In the genomic region with DNA sequence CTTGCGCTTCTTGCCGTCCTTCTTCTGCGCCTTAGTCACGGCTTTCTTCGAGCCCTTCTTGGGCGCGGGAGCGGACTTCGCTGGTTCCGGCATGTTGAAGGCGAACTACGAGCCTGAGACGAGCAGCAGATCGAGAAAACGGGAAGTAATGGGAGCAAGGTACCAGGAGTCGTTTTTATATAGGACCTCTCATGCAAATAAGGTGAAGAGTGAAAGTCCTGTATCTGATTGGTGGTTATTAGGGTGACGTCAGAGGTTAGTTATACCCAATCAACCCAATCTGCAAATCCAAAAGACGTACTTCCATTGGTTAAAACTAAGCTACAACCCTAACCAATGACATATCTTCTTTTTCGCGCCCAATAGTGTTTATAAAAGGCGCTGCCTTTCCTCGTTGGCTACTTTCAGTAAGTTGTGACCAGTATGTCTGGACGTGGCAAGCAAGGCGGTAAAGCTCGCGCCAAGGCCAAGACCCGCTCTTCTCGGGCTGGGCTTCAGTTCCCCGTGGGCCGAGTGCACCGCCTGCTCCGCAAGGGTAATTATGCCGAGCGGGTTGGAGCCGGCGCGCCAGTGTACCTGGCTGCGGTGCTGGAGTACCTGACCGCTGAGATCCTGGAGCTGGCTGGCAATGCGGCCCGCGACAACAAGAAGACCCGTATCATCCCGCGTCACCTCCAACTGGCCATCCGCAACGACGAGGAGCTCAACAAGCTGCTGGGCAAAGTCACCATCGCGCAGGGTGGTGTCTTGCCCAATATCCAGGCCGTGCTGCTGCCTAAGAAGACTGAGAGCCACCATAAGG, we compare ENCODE assay signal across 1 cellular context.
TF ChIP-seq lines count a peak whose summit lies in the region.

No MANE protein-coding gene starts in this region.

TF ChIP-seq in HepG2, 621 proteins besides CTCF, POLR2A, EP300 and RAD21 (continued from another document and continues in another):
- TF ChIP-seq, protein P1, sequence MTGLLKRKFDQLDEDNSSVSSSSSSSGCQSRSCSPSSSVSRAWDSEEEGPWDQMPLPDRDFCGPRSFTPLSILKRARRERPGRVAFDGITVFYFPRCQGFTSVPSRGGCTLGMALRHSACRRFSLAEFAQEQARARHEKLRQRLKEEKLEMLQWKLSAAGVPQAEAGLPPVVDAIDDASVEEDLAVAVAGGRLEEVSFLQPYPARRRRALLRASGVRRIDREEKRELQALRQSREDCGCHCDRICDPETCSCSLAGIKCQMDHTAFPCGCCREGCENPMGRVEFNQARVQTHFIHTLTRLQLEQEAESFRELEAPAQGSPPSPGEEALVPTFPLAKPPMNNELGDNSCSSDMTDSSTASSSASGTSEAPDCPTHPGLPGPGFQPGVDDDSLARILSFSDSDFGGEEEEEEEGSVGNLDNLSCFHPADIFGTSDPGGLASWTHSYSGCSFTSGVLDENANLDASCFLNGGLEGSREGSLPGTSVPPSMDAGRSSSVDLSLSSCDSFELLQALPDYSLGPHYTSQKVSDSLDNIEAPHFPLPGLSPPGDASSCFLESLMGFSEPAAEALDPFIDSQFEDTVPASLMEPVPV (CRISPR knock-in tag; IDR thresholded peaks at IDR 0.05) = peak; percentile 25; the same call in 1 of the 2 replicates
- TF ChIP-seq PTBP1 (IDR thresholded peaks at IDR 0.05; ENCODE audit: low read depth, low read length, poor library complexity, severe bottlenecking) = no peak
- TF ChIP-seq, protein P2, sequence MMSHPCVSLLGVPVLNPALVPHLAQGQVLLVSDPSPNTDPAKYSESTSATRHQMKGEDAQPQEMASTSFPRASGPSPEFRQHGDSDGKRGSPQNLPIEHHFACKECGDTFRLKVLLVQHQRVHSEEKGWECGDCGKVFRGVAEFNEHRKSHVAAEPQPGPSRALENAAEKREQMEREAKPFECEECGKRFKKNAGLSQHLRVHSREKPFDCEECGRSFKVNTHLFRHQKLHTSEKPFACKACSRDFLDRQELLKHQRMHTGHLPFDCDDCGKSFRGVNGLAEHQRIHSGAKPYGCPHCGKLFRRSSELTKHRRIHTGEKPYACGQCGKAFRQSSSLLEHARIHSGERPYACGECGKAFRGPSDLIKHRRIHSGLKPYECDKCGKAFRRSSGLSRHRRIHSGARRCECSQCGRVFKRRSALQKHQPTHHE (CRISPR knock-in tag; IDR thresholded peaks at IDR 0.05; ENCODE audit: borderline replicate concordance) = no peak
- no peak for TF ChIP-seq NFRKB (IDR thresholded peaks at IDR 0.05)
- TF ChIP-seq ZNF546 (CRISPR knock-in tag; conservative IDR thresholded peaks at IDR 0.05) = no peak
- peak; percentile 98 for TF ChIP-seq ZNF205 (CRISPR knock-in tag; IDR thresholded peaks at IDR 0.05)
- TF ChIP-seq POLR2AphosphoS5 (IDR thresholded peaks at IDR 0.05; ENCODE audit: low read depth, low read length) = 0 out of 2 replicates have a peak, but pooled peaks have one; percentile 34
- TF ChIP-seq U2AF1 (optimal IDR thresholded peaks at IDR 0.05; ENCODE audit: low read depth, low read length) = no peak
- peak; percentile 58; the same call in 1 of the 2 replicates for TF ChIP-seq DR1 (CRISPR knock-in tag; IDR thresholded peaks at IDR 0.05)
- TF ChIP-seq ATRX (CRISPR knock-in tag; IDR thresholded peaks at IDR 0.05; ENCODE audit: borderline replicate concordance) = no peak
- peak; percentile 78 for TF ChIP-seq NFYB (CRISPR knock-in tag; IDR thresholded peaks at IDR 0.05)
- no peak for TF ChIP-seq SP4 (CRISPR knock-in tag; IDR thresholded peaks at IDR 0.05)
- no peak for TF ChIP-seq ZNF557 (CRISPR knock-in tag; IDR thresholded peaks at IDR 0.05)
- TF ChIP-seq CHD4 (IDR thresholded peaks at IDR 0.05; ENCODE audit: borderline replicate concordance, low read length) = no peak
- no peak for TF ChIP-seq SNAPC4 (CRISPR knock-in tag; IDR thresholded peaks at IDR 0.05)
- TF ChIP-seq, protein P3, sequence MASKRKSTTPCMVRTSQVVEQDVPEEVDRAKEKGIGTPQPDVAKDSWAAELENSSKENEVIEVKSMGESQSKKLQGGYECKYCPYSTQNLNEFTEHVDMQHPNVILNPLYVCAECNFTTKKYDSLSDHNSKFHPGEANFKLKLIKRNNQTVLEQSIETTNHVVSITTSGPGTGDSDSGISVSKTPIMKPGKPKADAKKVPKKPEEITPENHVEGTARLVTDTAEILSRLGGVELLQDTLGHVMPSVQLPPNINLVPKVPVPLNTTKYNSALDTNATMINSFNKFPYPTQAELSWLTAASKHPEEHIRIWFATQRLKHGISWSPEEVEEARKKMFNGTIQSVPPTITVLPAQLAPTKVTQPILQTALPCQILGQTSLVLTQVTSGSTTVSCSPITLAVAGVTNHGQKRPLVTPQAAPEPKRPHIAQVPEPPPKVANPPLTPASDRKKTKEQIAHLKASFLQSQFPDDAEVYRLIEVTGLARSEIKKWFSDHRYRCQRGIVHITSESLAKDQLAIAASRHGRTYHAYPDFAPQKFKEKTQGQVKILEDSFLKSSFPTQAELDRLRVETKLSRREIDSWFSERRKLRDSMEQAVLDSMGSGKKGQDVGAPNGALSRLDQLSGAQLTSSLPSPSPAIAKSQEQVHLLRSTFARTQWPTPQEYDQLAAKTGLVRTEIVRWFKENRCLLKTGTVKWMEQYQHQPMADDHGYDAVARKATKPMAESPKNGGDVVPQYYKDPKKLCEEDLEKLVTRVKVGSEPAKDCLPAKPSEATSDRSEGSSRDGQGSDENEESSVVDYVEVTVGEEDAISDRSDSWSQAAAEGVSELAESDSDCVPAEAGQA (IDR thresholded peaks at IDR 0.05; ENCODE audit: low read depth) = 0 out of 2 replicates have a peak, but pooled peaks have one; percentile 18
- TF ChIP-seq, protein P3 (CRISPR knock-in tag; IDR thresholded peaks at IDR 0.05; ENCODE audit: borderline replicate concordance) = no peak
- no peak for TF ChIP-seq ZNF512 (CRISPR knock-in tag; IDR thresholded peaks at IDR 0.05)
- TF ChIP-seq CREB3 (CRISPR knock-in tag; IDR thresholded peaks at IDR 0.05) = no peak
- no peak for TF ChIP-seq ZKSCAN1 (IDR thresholded peaks at IDR 0.05; ENCODE audit: low read length)
- TF ChIP-seq, protein P4, sequence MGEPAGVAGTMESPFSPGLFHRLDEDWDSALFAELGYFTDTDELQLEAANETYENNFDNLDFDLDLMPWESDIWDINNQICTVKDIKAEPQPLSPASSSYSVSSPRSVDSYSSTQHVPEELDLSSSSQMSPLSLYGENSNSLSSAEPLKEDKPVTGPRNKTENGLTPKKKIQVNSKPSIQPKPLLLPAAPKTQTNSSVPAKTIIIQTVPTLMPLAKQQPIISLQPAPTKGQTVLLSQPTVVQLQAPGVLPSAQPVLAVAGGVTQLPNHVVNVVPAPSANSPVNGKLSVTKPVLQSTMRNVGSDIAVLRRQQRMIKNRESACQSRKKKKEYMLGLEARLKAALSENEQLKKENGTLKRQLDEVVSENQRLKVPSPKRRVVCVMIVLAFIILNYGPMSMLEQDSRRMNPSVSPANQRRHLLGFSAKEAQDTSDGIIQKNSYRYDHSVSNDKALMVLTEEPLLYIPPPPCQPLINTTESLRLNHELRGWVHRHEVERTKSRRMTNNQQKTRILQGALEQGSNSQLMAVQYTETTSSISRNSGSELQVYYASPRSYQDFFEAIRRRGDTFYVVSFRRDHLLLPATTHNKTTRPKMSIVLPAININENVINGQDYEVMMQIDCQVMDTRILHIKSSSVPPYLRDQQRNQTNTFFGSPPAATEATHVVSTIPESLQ (CRISPR knock-in tag; conservative IDR thresholded peaks at IDR 0.05) = no peak
- TF ChIP-seq ZBTB44 (CRISPR knock-in tag; IDR thresholded peaks at IDR 0.05) = no peak
- TF ChIP-seq HNRNPH1 (optimal IDR thresholded peaks at IDR 0.05; ENCODE audit: low read depth, low read length) = no peak
- TF ChIP-seq WIZ (CRISPR knock-in tag; IDR thresholded peaks at IDR 0.05) = no peak
- peak; percentile 83 for TF ChIP-seq CEBPG (CRISPR knock-in tag; IDR thresholded peaks at IDR 0.05)
- peak; percentile 32; the same call in 1 of the 2 replicates for TF ChIP-seq NCOA2 (CRISPR knock-in tag; IDR thresholded peaks at IDR 0.05)
